In the genomic region with DNA sequence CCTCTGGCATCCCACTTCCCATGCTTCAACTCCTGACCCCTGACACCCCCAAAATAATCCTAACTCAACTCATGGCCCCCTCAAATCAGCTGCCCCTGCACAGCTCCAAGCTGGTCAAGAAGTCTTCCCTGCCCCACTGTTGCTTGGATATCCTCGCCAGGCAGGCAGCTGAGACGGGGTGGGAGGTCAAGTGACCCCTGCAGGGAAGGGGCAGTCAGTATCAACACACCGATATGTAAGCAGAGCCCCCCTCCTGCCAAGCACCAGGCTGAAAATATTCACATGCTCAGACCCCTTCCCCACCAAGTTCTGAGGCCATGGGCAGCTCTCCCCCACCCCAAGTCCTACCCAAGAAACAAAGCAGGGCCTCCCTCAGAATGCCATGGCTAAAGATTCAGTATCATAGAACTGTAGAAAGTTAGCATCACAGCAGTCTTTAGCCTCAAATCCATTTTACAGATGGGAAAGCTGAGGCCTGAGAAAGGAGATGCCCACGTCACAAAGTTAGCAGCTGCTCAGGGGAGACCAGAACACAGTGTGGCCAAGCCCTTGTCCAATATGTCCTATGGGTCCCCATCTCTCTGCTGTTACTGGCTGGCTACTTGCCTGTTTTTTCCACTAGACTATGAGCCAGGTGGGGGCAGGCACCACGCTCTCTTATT, we compare ENCODE assay signal across 23 cellular contexts.
DNase-seq lines count a peak whose midpoint lies in the region; ATAC-seq and TF ChIP-seq lines count a peak whose summit lies in the region.
"Had no signal": no experiment of that assay in that cellular context is flagged by ENCODE, and none has a peak within 500 bp of the region (broad histone marks: within the 10 kb centered on the region; RNA-seq: fewer than 3 reads in every experiment).

No MANE protein-coding gene starts in this region.

- ATAC-seq in IMR-90 (ENCODE audit: low read depth) = no peak
- no peak for ATAC-seq in effector memory CD8-positive, alpha-beta T cell (replicated peaks)
- ATAC-seq in HG03175 (IDR thresholded peaks at IDR 0.05; ENCODE audit: unreplicated experiment) = no peak
- ATAC-seq: left lung; stimulated activated naive CD8-positive, alpha-beta T cell treated with anti-CD3 and anti-CD28 coated beads, Interleukin-15, amount 100 ng/mL, for 72 hours had no signal

- peak overlapping the region; percentile 86 for H2BK20ac ChIP-seq in IMR-90 (ENCODE audit: low read depth, low read length)

- H3K4me3 Mint-ChIP-seq in effector memory CD8-positive, alpha-beta T cell = no peak overlapping the region
- H3K4me3 Mint-ChIP-seq in neural progenitor cell = peak overlapping the region; percentile 48
- no peak overlapping the region for H3K4me3 Mint-ChIP-seq in activated CD4-positive, alpha-beta memory T cell treated with anti-CD3 and anti-CD28 coated beads, Interleukin-2, amount 10 ng/mL, durations not matched to agents 7 days and 5 days
- H3K4me3 Mint-ChIP-seq: stimulated activated naive CD8-positive, alpha-beta T cell treated with anti-CD3 and anti-CD28 coated beads, Interleukin-15, amount 100 ng/mL, for 72 hours; T-helper 2 cell treated with Interferon-gamma antibody and Interleukin-4, amounts not matched to agents 5 μg/mL and 100 μg/mL, for 36 hours had no signal

- no peaks in the 10 kb centered on the region for H3K9me3 Mint-ChIP-seq in effector memory CD8-positive, alpha-beta T cell
- H3K9me3 Mint-ChIP-seq in neural progenitor cell = no peaks in the 10 kb centered on the region
- H3K9me3 Mint-ChIP-seq in activated CD4-positive, alpha-beta memory T cell treated with anti-CD3 and anti-CD28 coated beads, Interleukin-2, amount 10 ng/mL, durations not matched to agents 7 days and 5 days = no peaks in the 10 kb centered on the region
- H3K9me3 Mint-ChIP-seq: T-helper 2 cell treated with Interferon-gamma antibody and Interleukin-4, amounts not matched to agents 5 μg/mL and 100 μg/mL, for 36 hours had no signal

- 0 out of 4 replicates have a peak, but pooled peaks cover 0 to 2% of the 10 kb centered on the region in 2 experiments for H3K79me1 ChIP-seq in IMR-90 (ENCODE audit: low read depth in 1 of 2, low read length in 2 of 2)

- H3F3A ChIP-seq in neural progenitor cell (ENCODE audit: low read depth) = peaks cover 35% of the 10 kb centered on the region

- H3K79me2 ChIP-seq in neural progenitor cell (ENCODE audit: low read depth) = no peaks in the 10 kb centered on the region

- H3K4me3 ChIP-seq in BLaER1 (no peak overlapping the region), IMR-90 (ENCODE audit: insufficient read depth, low read depth, low read length) (no peak overlapping the region), neural progenitor cell (no peak overlapping the region)
- H3K4me3 ChIP-seq: breast epithelium, left lung, tibial nerve had no signal

- CTCF ChIA-PET in IMR-90 (lab: Yijun Ruan, JAX) = no interaction called here
- CTCF ChIA-PET in activated CD4-positive, alpha-beta memory T cell treated with anti-CD3 and anti-CD28 coated beads, Interleukin-2, amount 10 ng/mL, durations not matched to agents 7 days and 5 days (lab: Charles Lee) = no interaction called here

- no peak for TF ChIP-seq CTCF in IMR-90 (conservative IDR thresholded peaks at IDR 0.05; ENCODE audit: low read depth, low read length)
- no peak for TF ChIP-seq CTCF in neural progenitor cell (IDR thresholded peaks at IDR 0.05)

- H3K36me3 ChIP-seq in BLaER1 = no peaks in the 10 kb centered on the region
- no peaks in the 10 kb centered on the region for H3K36me3 ChIP-seq in IMR-90 (ENCODE audit: control insufficient read depth, insufficient read depth, low read length)
- no peaks in the 10 kb centered on the region for H3K36me3 ChIP-seq in neural progenitor cell
- H3K36me3 ChIP-seq: breast epithelium, left lung, tibial nerve had no signal

- peak overlapping the region; percentile 95 for H2AK5ac ChIP-seq in IMR-90 (ENCODE audit: low read depth, low read length)

- in situ Hi-C loops in IMR-90 (cut with MboI; ENCODE audit: low sequenced_read_pairs) = no loop called here

- no TSS peak for BruUV-seq in IMR-90 (replicated peaks; lab: Mats Ljungman, UMichigan)

- peak overlapping the region; percentile 66 for H2AFZ ChIP-seq in IMR-90 (replicated peaks; ENCODE audit: low read length, poor library complexity)
- no peak overlapping the region for H2AFZ ChIP-seq in neural progenitor cell (replicated peaks)

- H3K56ac ChIP-seq in IMR-90 (ENCODE audit: extremely low read depth, insufficient read depth, low read length) = no peak overlapping the region

- H2BK5ac ChIP-seq in IMR-90 (ENCODE audit: low read depth, low read length, poor library complexity, severe bottlenecking) = peak overlapping the region; percentile 2

- H3K27ac ChIP-seq in BLaER1 (no peak overlapping the region), IMR-90 (ENCODE audit: insufficient read depth, low read length) (peak overlapping the region; percentile 4; the same call in 1 of the 2 replicates), neural progenitor cell (no peak overlapping the region)
- H3K27ac ChIP-seq: breast epithelium, C4-2B had no signal

- H3K14ac ChIP-seq in IMR-90 (replicated peaks; ENCODE audit: low read depth, low read length) = peak overlapping the region; percentile 60

- peak overlapping the region in 1 of 2 experiments; percentile 80; a peak in 2 of 4 replicates for H4K8ac ChIP-seq in IMR-90 (ENCODE audit: low read depth in 2 of 2, low read length in 2 of 2)

- H3K36me3 Mint-ChIP-seq in effector memory CD8-positive, alpha-beta T cell (ENCODE audit: insufficient read depth) = peaks cover 7% of the 10 kb centered on the region
- H3K36me3 Mint-ChIP-seq in neural progenitor cell = no peaks in the 10 kb centered on the region
- peaks cover 18% of the 10 kb centered on the region for H3K36me3 Mint-ChIP-seq in activated CD4-positive, alpha-beta memory T cell treated with anti-CD3 and anti-CD28 coated beads, Interleukin-2, amount 10 ng/mL, durations not matched to agents 7 days and 5 days (ENCODE audit: low read depth)

- peak overlapping the region; percentile 72 for H4K91ac ChIP-seq in IMR-90 (ENCODE audit: insufficient read depth, low read depth, low read length)

- peak overlapping the region; percentile 73; the same call in 2 of the 3 replicates for H2BK15ac ChIP-seq in IMR-90 (ENCODE audit: low read depth, low read length)

- dilution Hi-C loops in IMR-90 (cut with HindIII; ENCODE audit: low sequenced_read_pairs, unreplicated experiment) = no loop called here

- peak overlapping the region; percentile 80 for H2AK9ac ChIP-seq in IMR-90 (replicated peaks; ENCODE audit: low read depth, low read length, poor library complexity)

- peak overlapping the region; percentile 7; the same call in 1 of the 2 replicates for H3K18ac ChIP-seq in IMR-90 (ENCODE audit: low read depth, low read length)

- no CpG with 5 or more reads among the region's 5 CpGs for WGBS in IMR-90 (ENCODE audit: extremely low coverage in 2 of 2, insufficient read length in 1 of 2), 2 experiments

- H3K27me3 ChIP-seq in BLaER1 (peaks cover 18% of the 10 kb centered on the region; the same call in 1 of the 2 replicates), IMR-90 (ENCODE audit: control insufficient read depth, insufficient read depth, low read length) (no peaks in the 10 kb centered on the region), neural progenitor cell (peaks cover 28% of the 10 kb centered on the region)
- H3K27me3 ChIP-seq: breast epithelium, left lung, tibial nerve had no signal

- H3K4me1 ChIP-seq in BLaER1 (peaks cover 89% of the 10 kb centered on the region), IMR-90 (ENCODE audit: control insufficient read depth, insufficient read depth, low read length) (peaks cover 29% of the 10 kb centered on the region), neural progenitor cell (peaks cover 40% of the 10 kb centered on the region)
- H3K4me1 ChIP-seq: breast epithelium had no signal

- TF ChIP-seq POLR2A in IMR-90 (IDR thresholded peaks at IDR 0.05; ENCODE audit: low read depth, low read length) = no peak

- H4K20me1 ChIP-seq in BLaER1 (peaks cover 44% of the 10 kb centered on the region), IMR-90 (ENCODE audit: insufficient read depth, low read length) (no peaks in the 10 kb centered on the region), neural progenitor cell (ENCODE audit: low read depth) (no peaks in the 10 kb centered on the region)

- peak overlapping the region; percentile 53; the same call in 1 of the 2 replicates for H4K5ac ChIP-seq in IMR-90 (ENCODE audit: low read depth, low read length)

- H3K4me2 ChIP-seq in BLaER1 (peak overlapping the region; percentile 97), IMR-90 (ENCODE audit: low read depth, low read length) (no peak overlapping the region), neural progenitor cell (peak overlapping the region; percentile 46)

- POLR2A ChIA-PET in IMR-90 (lab: Charles Lee; ENCODE audit: unreplicated experiment) = no interaction called here
- POLR2A ChIA-PET in activated CD4-positive, alpha-beta memory T cell treated with anti-CD3 and anti-CD28 coated beads, Interleukin-2, amount 10 ng/mL, durations not matched to agents 7 days and 5 days (lab: Charles Lee) = interaction anchor here (0.6 kb wide), 1 partner anchor 18 kb away, joined by 4 read pairs; no protein-coding TSS in a partner anchor

- H3K23ac ChIP-seq in IMR-90 (ENCODE audit: low read depth, low read length) = peak overlapping the region; percentile 52

- H3K27ac Mint-ChIP-seq in effector memory CD8-positive, alpha-beta T cell = peak overlapping the region; percentile 60 to 74
- H3K27ac Mint-ChIP-seq in neural progenitor cell = peak overlapping the region; percentile 44
- H3K27ac Mint-ChIP-seq in activated CD4-positive, alpha-beta memory T cell treated with anti-CD3 and anti-CD28 coated beads, Interleukin-2, amount 10 ng/mL, durations not matched to agents 7 days and 5 days = no peak overlapping the region
- H3K27ac Mint-ChIP-seq: stimulated activated naive CD8-positive, alpha-beta T cell treated with anti-CD3 and anti-CD28 coated beads, Interleukin-15, amount 100 ng/mL, for 72 hours; T-helper 2 cell treated with Interferon-gamma antibody and Interleukin-4, amounts not matched to agents 5 μg/mL and 100 μg/mL, for 36 hours had no signal

- H3K9ac ChIP-seq in BLaER1 = no peak overlapping the region
- H3K9ac ChIP-seq in IMR-90 (ENCODE audit: low read depth, low read length) = no peak overlapping the region
- H3K9ac ChIP-seq in neural progenitor cell = no peak overlapping the region

- H3K4me1 Mint-ChIP-seq in effector memory CD8-positive, alpha-beta T cell (ENCODE audit: low read depth in 2 of 2) = peaks cover 21 to 22% of the 10 kb centered on the region in 2 donors
- peaks cover 56% of the 10 kb centered on the region for H3K4me1 Mint-ChIP-seq in neural progenitor cell
- peaks cover 32% of the 10 kb centered on the region for H3K4me1 Mint-ChIP-seq in activated CD4-positive, alpha-beta memory T cell treated with anti-CD3 and anti-CD28 coated beads, Interleukin-2, amount 10 ng/mL, durations not matched to agents 7 days and 5 days

- peak overlapping the region; percentile 80 for H2BK120ac ChIP-seq in IMR-90 (ENCODE audit: low read depth, low read length)

- peaks cover 6% of the 10 kb centered on the region; the same call in 1 of the 2 replicates for H3K9me3 ChIP-seq in BLaER1
- H3K9me3 ChIP-seq in IMR-90 (ENCODE audit: control insufficient read depth, insufficient read depth, low read length) = no peaks in the 10 kb centered on the region; the same call in 1 of the 2 replicates
- no peaks in the 10 kb centered on the region for H3K9me3 ChIP-seq in neural progenitor cell (ENCODE audit: low read depth)
- H3K9me3 ChIP-seq: breast epithelium, left lung, tibial nerve had no signal

- TF ChIP-seq RAD21 in IMR-90 (IDR thresholded peaks at IDR 0.05; ENCODE audit: low read length) = no peak

- H3K4ac ChIP-seq in IMR-90 (ENCODE audit: low read depth, low read length) = peak overlapping the region; percentile 4

- DNase-seq in IMR-90 (no peak), neural progenitor cell (ENCODE audit: low spot score) (peak; percentile 36), iPS-NIHi11 (ENCODE audit: low spot score) (no peak), RKO (ENCODE audit: low spot score) (no peak)
- no peak for DNase-seq in effector memory CD8-positive, alpha-beta T cell
- DNase-seq in activated CD4-positive, alpha-beta memory T cell treated with anti-CD3 and anti-CD28 coated beads, Interleukin-2, amount 10 ng/mL, durations not matched to agents 7 days and 5 days = no peak
- DNase-seq: ACHN; activated CD4-positive, alpha-beta T cell treated with anti-CD3 and anti-CD28 coated beads, Interleukin-2, amount 50 U/mL, for 1 hour; dermis blood vessel endothelial cell; GOT3; KBM-7; left lung; NCI-H526; occipital lobe; retina; stimulated activated CD4-positive, alpha-beta T cell treated with anti-CD3 and anti-CD28 coated beads, Interleukin-12 subunit alpha, Interleukin-12 subunit beta, amount 100 ng/mL, for 4 hours; stimulated activated naive CD8-positive, alpha-beta T cell treated with anti-CD3 and anti-CD28 coated beads, Interleukin-15, amount 100 ng/mL, for 72 hours had no signal

- H3K9me1 ChIP-seq in IMR-90 (ENCODE audit: insufficient read depth, low read length) = peaks cover 26% of the 10 kb centered on the region

- intact Hi-C loops in IMR-90 (cut with micrococcal nuclease) = no loop called here

- no peaks in the 10 kb centered on the region for H3K27me3 Mint-ChIP-seq in effector memory CD8-positive, alpha-beta T cell
- H3K27me3 Mint-ChIP-seq in neural progenitor cell (ENCODE audit: insufficient read depth, low read depth) = peaks cover 41% of the 10 kb centered on the region
- peaks cover 73% of the 10 kb centered on the region for H3K27me3 Mint-ChIP-seq in activated CD4-positive, alpha-beta memory T cell treated with anti-CD3 and anti-CD28 coated beads, Interleukin-2, amount 10 ng/mL, durations not matched to agents 7 days and 5 days
